In the genomic region with DNA sequence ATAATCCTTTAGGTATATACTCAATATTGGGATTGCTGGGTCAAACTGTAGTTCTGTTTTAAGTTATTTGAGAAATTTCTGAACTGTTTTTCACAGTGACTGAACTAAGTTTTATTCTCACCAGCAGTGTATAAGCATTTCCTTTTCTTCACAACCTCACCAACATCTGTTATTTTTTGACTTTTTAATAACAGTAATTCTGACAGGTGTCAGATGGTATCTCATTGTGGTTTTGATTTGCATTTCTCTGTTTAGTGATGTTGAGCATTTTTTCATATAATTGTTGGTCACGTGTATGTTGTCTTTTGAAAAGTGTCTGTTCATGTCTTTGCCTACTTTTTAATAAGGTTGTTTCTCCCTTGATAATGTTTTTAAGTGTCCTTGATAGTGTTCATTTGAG, we compare ENCODE assay signal across 28 cellular contexts.
DNase-seq lines count a peak whose midpoint lies in the region; ATAC-seq, FAIRE-seq and TF ChIP-seq lines count a peak whose summit lies in the region.
"Had no signal": no experiment of that assay in that cellular context is flagged by ENCODE, and none has a peak within 500 bp of the region (broad histone marks: within the 10 kb centered on the region; RNA-seq: fewer than 3 reads in every experiment).

No MANE protein-coding gene starts in this region.

- peaks cover 20% of the 10 kb centered on the region for H3K4me1 ChIP-seq in MM.1S (ENCODE audit: low read length)
- no peaks in the 10 kb centered on the region for H3K4me1 ChIP-seq in kidney (ENCODE audit: control insufficient read depth in 1 of 2, insufficient read depth in 1 of 2, low read depth in 1 of 2, low read length in 2 of 2)
- H3K4me1 ChIP-seq: Peyer's patch had no signal

- H3K4me2 ChIP-seq in MM.1S (ENCODE audit: low read depth, low read length) = peak overlapping the region; percentile 33

- no peak for ATAC-seq in activated CD4-positive, alpha-beta T cell treated with anti-CD3 and anti-CD28 coated beads for 36 hours
- ATAC-seq: HCT116 had no signal

- no peak overlapping the region for H2AFZ ChIP-seq in MM.1S (ENCODE audit: low read length)

- H3K9me2 ChIP-seq in MM.1S (replicated peaks; ENCODE audit: insufficient read depth, low read length) = no peaks in the 10 kb centered on the region

- TF ChIP-seq CTCF in MM.1S (IDR thresholded peaks at IDR 0.05; ENCODE audit: low read length) = no peak
- TF ChIP-seq CTCF in kidney (IDR thresholded peaks at IDR 0.05; ENCODE audit: borderline replicate concordance, extremely low read depth, insufficient read depth) = no peak

- H3K4me1 Mint-ChIP-seq in activated CD4-positive, alpha-beta T cell treated with anti-CD3 and anti-CD28 coated beads, Interleukin-2, amount 10 ng/mL, durations not matched to agents 24 days and 14 days = peaks cover 8% of the 10 kb centered on the region
- peaks cover 8% of the 10 kb centered on the region for H3K4me1 Mint-ChIP-seq in activated CD4-positive, alpha-beta T cell treated with anti-CD3 and anti-CD28 coated beads for 36 hours
- H3K4me1 Mint-ChIP-seq in T-helper 2 cell treated with Interferon-gamma antibody and Interleukin-4, amounts not matched to agents 5 μg/mL and 100 μg/mL, for 36 hours (ENCODE audit: low read depth) = peaks cover 14% of the 10 kb centered on the region
- H3K4me1 Mint-ChIP-seq: CD8-positive, alpha-beta memory T cell had no signal

- H3F3A ChIP-seq in MM.1S (ENCODE audit: insufficient read depth, low read length) = no peaks in the 10 kb centered on the region; the same call in 1 of the 2 replicates

- no peaks in the 10 kb centered on the region for H3K9me3 ChIP-seq in MM.1S (replicated peaks; ENCODE audit: insufficient read depth, low read length)
- H3K9me3 ChIP-seq in kidney (ENCODE audit: control insufficient read depth in 1 of 2, low read length in 2 of 2) = no peaks in the 10 kb centered on the region
- H3K9me3 ChIP-seq: Peyer's patch had no signal

- H3K4me3 ChIP-seq in MM.1S (ENCODE audit: low read length) (peak overlapping the region; percentile 7; the same call in 1 of the 2 replicates), kidney (ENCODE audit: low read length in 2 of 2) (no peak overlapping the region)
- H3K4me3 ChIP-seq: Peyer's patch had no signal

- CTCF ChIA-PET in activated CD4-positive, alpha-beta T cell treated with anti-CD3 and anti-CD28 coated beads for 36 hours (lab: Charles Lee) = no interaction called here

- no peak for DNase-seq in activated CD4-positive, alpha-beta T cell treated with anti-CD3 and anti-CD28 coated beads, Interleukin-2, amount 10 ng/mL, durations not matched to agents 24 days and 14 days
- no peak for DNase-seq in activated CD4-positive, alpha-beta T cell treated with anti-CD3 and anti-CD28 coated beads for 36 hours
- peak; percentile 65 for DNase-seq in MM.1S
- DNase-seq in T-helper 2 cell treated with Interferon-gamma antibody and Interleukin-4, amounts not matched to agents 5 μg/mL and 100 μg/mL, for 36 hours (ENCODE audit: low spot score) = no peak
- DNase-seq in kidney = no peak
- no peak for DNase-seq in SKM-1 (lab: John Stamatoyannopoulos, UW; ENCODE audit: unreplicated experiment)
- no peak for DNase-seq in activated CD8-positive, alpha-beta memory T cell treated with anti-CD3 and anti-CD28 coated beads, Interleukin-2, amount 50 U/mL, for 48 hours
- DNase-seq in NCI-H1930 (lab: John Stamatoyannopoulos, UW) = no peak
- DNase-seq: CD8-positive, alpha-beta memory T cell; DMS 273 treated with DMSO at 0.1 percent for 48 hours; DMS79; GF-D8; Kasumi-1; MV-4-11; NCI-H1105 treated with DMSO at 0.1 percent for 48 hours; NCI-H146; NCI-H2029; NCI-H69; OCI-M1; Peyer's patch; SHP77 treated with DMSO at 0.1 percent for 48 hours had no signal

- no peaks in the 10 kb centered on the region for H3K27me3 Mint-ChIP-seq in activated CD4-positive, alpha-beta T cell treated with anti-CD3 and anti-CD28 coated beads, Interleukin-2, amount 10 ng/mL, durations not matched to agents 24 days and 14 days
- H3K27me3 Mint-ChIP-seq in activated CD4-positive, alpha-beta T cell treated with anti-CD3 and anti-CD28 coated beads for 36 hours = no peaks in the 10 kb centered on the region
- H3K27me3 Mint-ChIP-seq in T-helper 2 cell treated with Interferon-gamma antibody and Interleukin-4, amounts not matched to agents 5 μg/mL and 100 μg/mL, for 36 hours (ENCODE audit: low read depth) = no peaks in the 10 kb centered on the region
- H3K27me3 Mint-ChIP-seq: B cell had no signal

- H3K27me3 ChIP-seq in MM.1S (replicated peaks; ENCODE audit: insufficient read depth, low read length) = no peaks in the 10 kb centered on the region
- H3K27me3 ChIP-seq: Peyer's patch had no signal

- POLR2A ChIA-PET in activated CD4-positive, alpha-beta T cell treated with anti-CD3 and anti-CD28 coated beads for 36 hours (lab: Charles Lee) = no interaction called here

- H3K27ac ChIP-seq in MM.1S (ENCODE audit: low read length) (peak overlapping the region; percentile 74), kidney (ENCODE audit: low read depth in 2 of 2, low read length in 2 of 2) (no peak overlapping the region)
- H3K27ac ChIP-seq: 22Rv1, C4-2B, HL-60, Peyer's patch had no signal

- no peaks in the 10 kb centered on the region for H3K36me3 Mint-ChIP-seq in activated CD4-positive, alpha-beta T cell treated with anti-CD3 and anti-CD28 coated beads, Interleukin-2, amount 10 ng/mL, durations not matched to agents 24 days and 14 days (ENCODE audit: low read depth)
- H3K36me3 Mint-ChIP-seq in activated CD4-positive, alpha-beta T cell treated with anti-CD3 and anti-CD28 coated beads for 36 hours (ENCODE audit: low read depth) = no peaks in the 10 kb centered on the region
- no peaks in the 10 kb centered on the region for H3K36me3 Mint-ChIP-seq in T-helper 2 cell treated with Interferon-gamma antibody and Interleukin-4, amounts not matched to agents 5 μg/mL and 100 μg/mL, for 36 hours (ENCODE audit: low read depth)
- H3K36me3 Mint-ChIP-seq: CD8-positive, alpha-beta memory T cell had no signal

- no peaks in the 10 kb centered on the region for H3K9me3 Mint-ChIP-seq in activated CD4-positive, alpha-beta T cell treated with anti-CD3 and anti-CD28 coated beads, Interleukin-2, amount 10 ng/mL, durations not matched to agents 24 days and 14 days
- no peaks in the 10 kb centered on the region for H3K9me3 Mint-ChIP-seq in activated CD4-positive, alpha-beta T cell treated with anti-CD3 and anti-CD28 coated beads for 36 hours (ENCODE audit: low read depth)
- peaks cover 5% of the 10 kb centered on the region for H3K9me3 Mint-ChIP-seq in T-helper 2 cell treated with Interferon-gamma antibody and Interleukin-4, amounts not matched to agents 5 μg/mL and 100 μg/mL, for 36 hours

- H3K9ac ChIP-seq in MM.1S (ENCODE audit: low read length) = no peak overlapping the region; the same call in 1 of the 2 replicates
- no peak overlapping the region for H3K9ac ChIP-seq in kidney (ENCODE audit: low read length in 2 of 2)

- peak overlapping the region; percentile 70 for H3K27ac Mint-ChIP-seq in activated CD4-positive, alpha-beta T cell treated with anti-CD3 and anti-CD28 coated beads, Interleukin-2, amount 10 ng/mL, durations not matched to agents 24 days and 14 days
- H3K27ac Mint-ChIP-seq in activated CD4-positive, alpha-beta T cell treated with anti-CD3 and anti-CD28 coated beads for 36 hours = no peak overlapping the region
- peak overlapping the region; percentile 72 for H3K27ac Mint-ChIP-seq in T-helper 2 cell treated with Interferon-gamma antibody and Interleukin-4, amounts not matched to agents 5 μg/mL and 100 μg/mL, for 36 hours
- H3K27ac Mint-ChIP-seq: B cell; CD8-positive, alpha-beta memory T cell had no signal

- no peaks in the 10 kb centered on the region for H3K36me3 ChIP-seq in MM.1S (replicated peaks; ENCODE audit: insufficient read depth, low read length)
- no peaks in the 10 kb centered on the region for H3K36me3 ChIP-seq in kidney (ENCODE audit: control insufficient read depth in 1 of 2, insufficient read depth in 2 of 2, low read length in 2 of 2)
- H3K36me3 ChIP-seq: Peyer's patch had no signal

- peak; percentile 61 for FAIRE-seq in kidney (lab: Jason Lieb, UNC)
- FAIRE-seq: GM12891, GM19239 had no signal

- intact Hi-C loops in activated CD4-positive, alpha-beta T cell treated with anti-CD3 and anti-CD28 coated beads, Interleukin-2, amount 10 ng/mL, durations not matched to agents 24 days and 14 days (cut with micrococcal nuclease) = loop anchor here (1.0 kb wide), 1 partner anchor 95 kb away; no protein-coding TSS in a partner anchor
- intact Hi-C loops in activated CD4-positive, alpha-beta T cell treated with anti-CD3 and anti-CD28 coated beads for 36 hours (cut with DNase I, micrococcal nuclease) = no loop called here
- intact Hi-C loops in kidney (cut with DNase I) = no loop called here

- no peaks in the 10 kb centered on the region for H4K20me1 ChIP-seq in MM.1S (ENCODE audit: insufficient read depth, low read length)

- no peak overlapping the region for H3K4me3 Mint-ChIP-seq in activated CD4-positive, alpha-beta T cell treated with anti-CD3 and anti-CD28 coated beads, Interleukin-2, amount 10 ng/mL, durations not matched to agents 24 days and 14 days
- H3K4me3 Mint-ChIP-seq in activated CD4-positive, alpha-beta T cell treated with anti-CD3 and anti-CD28 coated beads for 36 hours = no peak overlapping the region
- peak overlapping the region; percentile 40 for H3K4me3 Mint-ChIP-seq in T-helper 2 cell treated with Interferon-gamma antibody and Interleukin-4, amounts not matched to agents 5 μg/mL and 100 μg/mL, for 36 hours
- H3K4me3 Mint-ChIP-seq: B cell; CD8-positive, alpha-beta memory T cell had no signal

- H3K79me2 ChIP-seq in MM.1S (ENCODE audit: low read length) = no peaks in the 10 kb centered on the region
